Comparison of ENCODE assay signal across 18 cellular contexts in the genomic region with DNA sequence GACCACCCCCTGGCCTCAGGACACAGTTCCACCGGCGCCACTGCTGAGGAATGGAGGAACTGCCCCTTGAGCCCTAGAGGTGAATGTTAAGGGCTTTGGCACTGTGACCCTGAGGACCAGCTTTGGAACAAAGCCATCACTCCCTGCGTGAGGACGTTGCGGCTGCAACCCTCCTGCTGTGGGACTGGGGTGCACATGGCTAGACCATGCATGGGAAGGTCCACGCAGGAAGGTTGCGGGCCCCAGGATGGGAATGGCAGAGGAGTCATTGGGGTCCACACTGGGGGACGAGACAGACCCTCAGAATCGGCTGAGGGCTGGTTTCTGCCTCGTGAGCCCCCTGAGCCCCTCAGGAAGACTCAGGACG.
"Had no signal": no experiment of that assay in that cellular context is flagged by ENCODE, and none has a peak within 500 bp of the region (broad histone marks: within the 10 kb centered on the region; RNA-seq: fewer than 3 reads in every experiment).

No MANE protein-coding gene starts in this region.

- H3K4me3 ChIP-seq: body of pancreas, gastrocnemius medialis, hepatocyte, mucosa of descending colon had no signal

- DNase-seq: activated CD8-positive, alpha-beta memory T cell treated with anti-CD3 and anti-CD28 coated beads, Interleukin-2, amount 50 U/mL, for 48 hours; amniotic stem cell; body of pancreas; cortex of kidney; effector CD8-positive, alpha-beta T cell; stimulated activated CD4-positive, alpha-beta T cell treated with anti-CD3 and anti-CD28 coated beads, Interleukin-12 subunit alpha, Interleukin-12 subunit beta, amount 100 ng/mL, for 4 hours; stimulated activated CD4-positive, alpha-beta T cell treated with anti-CD3 and anti-CD28 coated beads, Interleukin-2, amount 100 ng/mL, for 48 hours had no signal

- H3K4me2 ChIP-seq: hepatocyte had no signal

- H3K27ac ChIP-seq: body of pancreas, epithelial cell of prostate, hepatocyte had no signal

- H3K36me3 Mint-ChIP-seq: WTC11 had no signal

- H3K9me3 Mint-ChIP-seq: activated naive CD4-positive, alpha-beta T cell treated with anti-CD3 and anti-CD28 coated beads for 36 hours; central memory CD8-positive, alpha-beta T cell; naive thymus-derived CD8-positive, alpha-beta T cell; stimulated activated naive CD8-positive, alpha-beta T cell treated with anti-CD3 and anti-CD28 coated beads, Interleukin-15, Interleukin-2, amounts not matched to agents 100 ng/mL and 50 ng/mL, for 24 hours; T-helper 1 cell treated with Interleukin-12 subunit alpha and Interleukin-12 subunit beta and Interleukin-4 antibody, amounts not matched to agents 30 μg/mL and 1 μg/mL, for 36 hours; WTC11 had no signal

- H3K27me3 Mint-ChIP-seq: central memory CD8-positive, alpha-beta T cell; naive thymus-derived CD8-positive, alpha-beta T cell; stimulated activated naive CD8-positive, alpha-beta T cell treated with anti-CD3 and anti-CD28 coated beads, Interleukin-15, Interleukin-2, amounts not matched to agents 100 ng/mL and 50 ng/mL, for 24 hours had no signal

- H3K4me3 Mint-ChIP-seq: activated CD8-positive, alpha-beta T cell treated with anti-CD3 and anti-CD28 coated beads, Interleukin-2, amount 10 ng/mL, durations not matched to agents 7 days and 5 days; activated naive CD4-positive, alpha-beta T cell treated with anti-CD3 and anti-CD28 coated beads for 36 hours; central memory CD8-positive, alpha-beta T cell; stimulated activated naive CD8-positive, alpha-beta T cell treated with anti-CD3 and anti-CD28 coated beads, Interleukin-15, Interleukin-2, amounts not matched to agents 100 ng/mL and 50 ng/mL, for 24 hours; T-helper 1 cell treated with Interleukin-12 subunit alpha and Interleukin-12 subunit beta and Interleukin-4 antibody, amounts not matched to agents 30 μg/mL and 1 μg/mL, for 36 hours; WTC11 had no signal

- H3K27ac Mint-ChIP-seq: activated CD8-positive, alpha-beta T cell treated with anti-CD3 and anti-CD28 coated beads, Interleukin-2, amount 10 ng/mL, durations not matched to agents 7 days and 5 days; activated naive CD4-positive, alpha-beta T cell treated with anti-CD3 and anti-CD28 coated beads for 36 hours; stimulated activated naive CD8-positive, alpha-beta T cell treated with anti-CD3 and anti-CD28 coated beads, Interleukin-15, Interleukin-2, amounts not matched to agents 100 ng/mL and 50 ng/mL, for 24 hours had no signal

- H2AFZ ChIP-seq: hepatocyte had no signal

- H3K9me3 ChIP-seq: body of pancreas, gastrocnemius medialis, mucosa of descending colon had no signal

- ATAC-seq: activated CD8-positive, alpha-beta T cell treated with anti-CD3 and anti-CD28 coated beads, Interleukin-2, amount 10 ng/mL, durations not matched to agents 7 days and 5 days; body of pancreas had no signal
